In genomic region chr20:37494301-37494700, GRCh38 we compare ENCODE assay signal across 1 cellular context.
TF ChIP-seq lines count a peak whose summit lies in the region.

No MANE protein-coding gene starts in this region.

TF ChIP-seq in GM12878, 131 proteins besides CTCF, POLR2A, EP300 and RAD21:
- TF ChIP-seq RAD51 (IDR thresholded peaks at IDR 0.05), result no peak
- 0 out of 2 replicates have a peak, but pooled peaks have one; percentile 43 for TF ChIP-seq NR2F1 (conservative IDR thresholded peaks at IDR 0.05)
- no peak for TF ChIP-seq E2F8 (IDR thresholded peaks at IDR 0.05; ENCODE audit: low read depth, partially characterized antibody)
TF ChIP-seq in GM12878: peak in this region for 1.
